8 cellular contexts compared by ENCODE assay signal in genomic region chr2:137947714-137948336, GRCh38. TPM values are rescaled to one million over a fixed set of nuclear protein-coding genes. Genes with fewer than 3 reads are reported as not detected.
DNase-seq lines count a peak whose midpoint lies in the region; ATAC-seq, FAIRE-seq and TF ChIP-seq lines count a peak whose summit lies in the region.

No MANE protein-coding gene starts in this region.

- no peak overlapping the region for H2BK120ac ChIP-seq in H1 (replicated peaks; ENCODE audit: low read depth, low read length)

- no peak overlapping the region for H3K56ac ChIP-seq in H1 (replicated peaks; ENCODE audit: insufficient read length, low read depth, low read length)

- no peak overlapping the region for H2BK12ac ChIP-seq in H1 (ENCODE audit: low read depth, low read length)

- H3K9ac ChIP-seq in H1 (replicated peaks in 1 of 4; ENCODE audit: extremely low read depth in 1 of 4, low read depth in 3 of 4, low read length in 3 of 4) = no peak overlapping the region

- no peaks in the 10 kb centered on the region for H3K23me2 ChIP-seq in H1 (ENCODE audit: low read depth, low read length)

- no peak overlapping the region for H3K4ac ChIP-seq in H1 (replicated peaks; ENCODE audit: insufficient read length, low read depth, low read length)

- H3K27ac ChIP-seq in H1 (ENCODE audit: low read depth, low read length) (no peak overlapping the region), transverse colon (peak overlapping the region; percentile 46 to 74 (median 70)), vagina (no peak overlapping the region)

- TF ChIP-seq EP300 in H1 (IDR thresholded peaks at IDR 0.05; ENCODE audit: borderline replicate concordance in 1 of 2, low read depth in 2 of 2, low read length in 2 of 2) (no peak), transverse colon (IDR thresholded peaks at IDR 0.05; ENCODE audit: low read depth) (no peak)

- H3K18ac ChIP-seq in H1 (ENCODE audit: extremely low read depth, low read length) = no peak overlapping the region

- H3K4me2 ChIP-seq in H1 (ENCODE audit: insufficient read depth in 1 of 2, low read depth in 2 of 2, low read length in 2 of 2) = no peak overlapping the region

- no peak overlapping the region for H3K4me3 ChIP-seq in H1 (ENCODE audit: extremely low read depth in 1 of 4, insufficient read depth in 2 of 4, low read depth in 3 of 4, low read length in 4 of 4)
- H3K4me3 ChIP-seq in transverse colon = no peak overlapping the region
- H3K4me3 ChIP-seq in vagina = no peak overlapping the region

- intact Hi-C loops in transverse colon (cut with DNase I; ENCODE audit: low total_unique reads) = no loop called here
- intact Hi-C loops in vagina (cut with DNase I) = no loop called here

- H3K9me3 ChIP-seq in H1 (ENCODE audit: insufficient read depth in 2 of 2, low read depth in 1 of 2, low read length in 1 of 2) = no peaks in the 10 kb centered on the region
- no peaks in the 10 kb centered on the region for H3K9me3 ChIP-seq in transverse colon
- H3K9me3 ChIP-seq in vagina = no peaks in the 10 kb centered on the region

- no peak overlapping the region for H2BK5ac ChIP-seq in H1 (ENCODE audit: low read depth, low read length)

- H2BK15ac ChIP-seq in H1 (ENCODE audit: low read length) = no peak overlapping the region

- in situ Hi-C loops in transverse colon (cut with MboI; ENCODE audit: low pct_ligation_motif_present in 1 of 4, low pct_unique_long_range_greater_than_20kb in 1 of 4, low sequenced_read_pairs in 3 of 4) = loop anchor here in 2 of 4 donors (25.0 kb wide), 2 partner anchors 139 to 439 kb away; no protein-coding TSS in a partner anchor

- H4K8ac ChIP-seq in H1 (ENCODE audit: extremely low read depth, insufficient read depth, low read length) = no peak overlapping the region

- H3K79me2 ChIP-seq in H1 (ENCODE audit: control insufficient read depth in 1 of 2, insufficient read depth in 2 of 2, low read length in 2 of 2) = no peaks in the 10 kb centered on the region

- no peak overlapping the region for H3K14ac ChIP-seq in H1 (ENCODE audit: insufficient read length)

- H4K91ac ChIP-seq in H1 (replicated peaks; ENCODE audit: insufficient read length, low read length) = no peak overlapping the region

- POLR2A ChIA-PET in H1 (lab: Charles Lee; ENCODE audit: partially characterized antibody) = no interaction called here

- H3K4me1 ChIP-seq in H1 (replicated peaks in 1 of 4; ENCODE audit: control insufficient read depth in 3 of 4, insufficient read depth in 4 of 4, low read length in 3 of 4) (no peaks in the 10 kb centered on the region), transverse colon (peaks cover 0 to 34% (median 6%) of the 10 kb centered on the region in 4 donors), vagina (no peaks in the 10 kb centered on the region)

- no peak overlapping the region for H2BK20ac ChIP-seq in H1 (ENCODE audit: low read length)

- no peaks in the 10 kb centered on the region for H3K79me1 ChIP-seq in H1 (ENCODE audit: low read depth, low read length)

- H3K27me3 ChIP-seq in H1 (replicated peaks in 1 of 4; ENCODE audit: control insufficient read depth in 3 of 4, extremely low read depth in 1 of 4, insufficient read depth in 3 of 4, low read length in 3 of 4) (peaks cover 0 to 11% (median 4%) of the 10 kb centered on the region in 4 experiments; a peak in 4 of 7 replicates), transverse colon (no peaks in the 10 kb centered on the region), vagina (no peaks in the 10 kb centered on the region)

- WGBS in H1 (ENCODE audit: extremely low coverage in 1 of 2, insufficient coverage in 1 of 2, insufficient read length in 1 of 2, insufficient replicate concordance in 2 of 2, low coverage in 1 of 2, low lambda C conversion rate in 2 of 2, missing lambda C conversion rate in 1 of 2), 2 experiments = 36% methylated on average over 4 of the region's 4 CpGs; no CpG with 5 or more reads in 1 of the 2 experiments
- 20 to 46% methylated on average over 4 of the region's 4 CpGs for WGBS in transverse colon (ENCODE audit: low coverage in 1 of 2), 2 donors

- peak; percentile 77 to 79 for TF ChIP-seq RAD21 in H1 (IDR thresholded peaks at IDR 0.05 in 1 of 2, conservative IDR thresholded peaks at IDR 0.05 in 1 of 2; ENCODE audit: low read depth in 2 of 2, low read length in 2 of 2)

- TF ChIP-seq CTCF in H1 (IDR thresholded peaks at IDR 0.05; ENCODE audit: control extremely low read depth in 1 of 3, insufficient read depth in 1 of 3, low read depth in 1 of 3, low read length in 3 of 3) (peak in 2 of 3 experiments; percentile 68 to 74; a peak in 3 of 4 replicates), transverse colon (IDR thresholded peaks at IDR 0.05) (peak; percentile 41 to 69 (median 58)), vagina (IDR thresholded peaks at IDR 0.05) (peak in 1 of 3 experiments; percentile 40)

- H3K23ac ChIP-seq in H1 (ENCODE audit: insufficient read length) = no peak overlapping the region

- H2AK5ac ChIP-seq in H1 (ENCODE audit: low read depth, low read length) = no peak overlapping the region

- H4K5ac ChIP-seq in H1 (ENCODE audit: insufficient read length, low read depth, low read length) = no peak overlapping the region

- DNase-seq in CD1c-positive myeloid dendritic cell (ENCODE audit: extremely low spot score) = peak; percentile 73
- peak; percentile 53 for DNase-seq in NCI-H1105 treated with DMSO at 0.1 percent for 48 hours (lab: John Stamatoyannopoulos, UW)
- DNase-seq in H1 (ENCODE audit: low read depth in 1 of 2, low spot score in 2 of 2) = peak in 1 of 2 experiments; percentile 65
- peak; percentile 69 for DNase-seq in midbrain (lab: John Stamatoyannopoulos, UW)
- DNase-seq in transverse colon = peak; percentile 73
- no peak for DNase-seq in vagina (ENCODE audit: extremely low spot score in 2 of 2)

- no peaks in the 10 kb centered on the region for H4K20me1 ChIP-seq in H1 (replicated peaks in 1 of 2; ENCODE audit: control insufficient read depth in 1 of 2, insufficient read depth in 2 of 2, low read length in 2 of 2)

- no peak for TF ChIP-seq POLR2A in H1 (IDR thresholded peaks at IDR 0.05; ENCODE audit: control extremely low read depth in 1 of 2, low read depth in 2 of 2, low read length in 2 of 2)
- TF ChIP-seq POLR2A in transverse colon (IDR thresholded peaks at IDR 0.05) = no peak
- no peak for TF ChIP-seq POLR2A in vagina (IDR thresholded peaks at IDR 0.05)

- peak; percentile 58 for ATAC-seq in GM21423 (IDR thresholded peaks at IDR 0.05; ENCODE audit: unreplicated experiment)

- peak; percentile 67 for FAIRE-seq in TTC549 (lab: Jason Lieb, UNC)
- peak; percentile 83 for FAIRE-seq in H1 (lab: Jason Lieb, UNC)

- H3K36me3 ChIP-seq in H1 (ENCODE audit: control insufficient read depth in 2 of 4, insufficient read depth in 4 of 4, low read length in 3 of 4) (no peaks in the 10 kb centered on the region), transverse colon (no peaks in the 10 kb centered on the region), vagina (no peaks in the 10 kb centered on the region)

- CTCF ChIA-PET in H1 (lab: Charles Lee; ENCODE audit: partially characterized antibody) = interaction anchor here (0.5 to 1.7 kb wide), 17 partner anchors 10 to 761 kb away, joined by 3 to 6 read pairs (median 3); no protein-coding TSS in a partner anchor

- no peak overlapping the region for H2AFZ ChIP-seq in H1 (ENCODE audit: low read length)

TF ChIP-seq in H1, 55 proteins besides CTCF, POLR2A, EP300 and RAD21:
- TF ChIP-seq MAFK (IDR thresholded peaks at IDR 0.05; ENCODE audit: low read depth, low read length) (0 out of 2 replicates have a peak, but pooled peaks have one; percentile 12), SP1 (IDR thresholded peaks at IDR 0.05; ENCODE audit: low read depth, low read length) (no peak)

RNA-seq across cellular contexts. Expression of gene HNMT, which starts 16.4 kb away (rescaled TPM):
- total RNA-seq in H1 (2021; fragmentation: NEBNext Ultra II Directional; extraction: Animal tissue kit (Norgen Biotek cat#: 25700)) = 3.2 and 3.6 TPM in 2 replicates
- 0.77 and 1.6 TPM in 2 replicates for polyA plus RNA-seq in H1 (2011; rRNA removed)
- polyA plus RNA-seq in H1 (2011; cell fraction: cytosol; rRNA removed) = 2.2 TPM
- 0.44 TPM for polyA plus RNA-seq in H1 (2011; cell fraction: nucleus; rRNA removed)
- 1.7 to 6.0 TPM (median 3.3 TPM) in 4 replicates for polyA plus RNA-seq in H1 (2012, experiment 1 of 2)
- polyA plus RNA-seq in H1 (2012, experiment 2 of 2) = 0.59 TPM
- 6.2 TPM for polyA plus RNA-seq in H1 (2013, experiment 1 of 2)
- 5.1 TPM for polyA plus RNA-seq in H1 (2013, experiment 2 of 2)
- polyA minus RNA-seq in H1 (2011; rRNA and poly(A)+ RNA removed) = 1.3 and 2.1 TPM in 2 replicates
- not detected for polyA minus RNA-seq in H1 (2011; cell fraction: cytosol; rRNA and poly(A)+ RNA removed)
- 4.2 TPM for polyA minus RNA-seq in H1 (2011; cell fraction: nucleus; rRNA and poly(A)+ RNA removed)
- total RNA-seq in transverse colon (10 to 100 TPM; 36.3 to 64.9 (median 48.4) TPM), vagina (18.9 TPM)

Comparison
In these comparisons a context has a peak if more than half of its experiments do, and no peak if none do; other contexts are left out.
1. DNase-seq: peak in CD1c-positive myeloid dendritic cell (single experiment), NCI-H1105 treated with DMSO at 0.1 percent for 48 hours (single experiment), midbrain (single experiment) and transverse colon (single experiment); none in vagina (0 of 2).
2. H3K27ac ChIP-seq: peak in transverse colon (4 of 4); none in H1 (single experiment) and vagina (single experiment).